ENCODE assay signal across 19 cellular contexts in genomic region chr15:94834494-94834893, GRCh38.
DNase-seq lines count a peak whose midpoint lies in the region; ATAC-seq and TF ChIP-seq lines count a peak whose summit lies in the region.
"Had no signal": no experiment of that assay in that cellular context is flagged by ENCODE, and none has a peak within 500 bp of the region (broad histone marks: within the 10 kb centered on the region; RNA-seq: fewer than 3 reads in every experiment).

No MANE protein-coding gene starts in this region.

- no peak overlapping the region for H2AFZ ChIP-seq in hepatocyte
- H2AFZ ChIP-seq in trophoblast cell (ENCODE audit: insufficient read depth, low read length, poor library complexity), result no peak overlapping the region

- peak overlapping the region; percentile 50 for H3K27ac ChIP-seq in hepatocyte
- peak overlapping the region; percentile 30 for H3K27ac ChIP-seq in mesodermal cell (ENCODE audit: low read depth, low read length, severe bottlenecking)
- peak overlapping the region; percentile 89 for H3K27ac ChIP-seq in trophoblast cell (ENCODE audit: low read depth, low read length)
- H3K27ac ChIP-seq in vagina, result no peak overlapping the region
- H3K27ac ChIP-seq: 22Rv1, BLaER1, C4-2B had no signal

- CTCF ChIA-PET in Caco-2 (lab: Charles Lee), result interaction anchor here (0.9 kb wide), 1 partner anchor 10 kb away, joined by 4 read pairs; no protein-coding TSS in a partner anchor
- CTCF ChIA-PET in activated CD8-positive, alpha-beta T cell treated with anti-CD3 and anti-CD28 coated beads, Interleukin-2, amount 10 ng/mL, durations not matched to agents 7 days and 5 days (lab: Charles Lee), result no interaction called here

- peaks cover 18% of the 10 kb centered on the region for H3K4me1 Mint-ChIP-seq in Caco-2 (ENCODE audit: low read depth, unreplicated experiment)
- no peaks in the 10 kb centered on the region for H3K4me1 Mint-ChIP-seq in activated CD8-positive, alpha-beta T cell treated with anti-CD3 and anti-CD28 coated beads, Interleukin-2, amount 10 ng/mL, durations not matched to agents 7 days and 5 days (ENCODE audit: low read depth)
- H3K4me1 Mint-ChIP-seq: B cell; CD4-positive, CD25-positive, alpha-beta regulatory T cell had no signal

- H3K79me2 ChIP-seq in hepatocyte (no peaks in the 10 kb centered on the region), trophoblast cell (ENCODE audit: control insufficient read depth, insufficient read depth, low read length, poor library complexity) (no peaks in the 10 kb centered on the region)

- no peak overlapping the region for H4K12ac ChIP-seq in trophoblast cell (ENCODE audit: low read depth, low read length)

- ATAC-seq in activated CD8-positive, alpha-beta T cell treated with anti-CD3 and anti-CD28 coated beads, Interleukin-2, amount 10 ng/mL, durations not matched to agents 7 days and 5 days, result no peak
- ATAC-seq: CD8-positive, alpha-beta T cell had no signal

- H3K4me2 ChIP-seq in hepatocyte (no peak overlapping the region), trophoblast cell (ENCODE audit: low read length) (no peak overlapping the region)
- H3K4me2 ChIP-seq: BLaER1 had no signal

- WGBS in hepatocyte (ENCODE audit: low lambda C conversion rate, missing lambda C conversion rate), result 32% methylated on average over 1 of the region's 1 CpG
- WGBS in mesodermal cell (ENCODE audit: insufficient coverage in 2 of 2), 2 experiments, result no CpG with 5 or more reads among the region's 1 CpG
- WGBS in trophoblast cell (ENCODE audit: extremely low coverage, insufficient coverage, insufficient read length), result no CpG with 5 or more reads among the region's 1 CpG

- H3K9me3 Mint-ChIP-seq in Caco-2 (ENCODE audit: unreplicated experiment), result peaks cover 19% of the 10 kb centered on the region
- H3K9me3 Mint-ChIP-seq in activated CD8-positive, alpha-beta T cell treated with anti-CD3 and anti-CD28 coated beads, Interleukin-2, amount 10 ng/mL, durations not matched to agents 7 days and 5 days (ENCODE audit: insufficient read depth), result no peaks in the 10 kb centered on the region
- H3K9me3 Mint-ChIP-seq: CD8-positive, alpha-beta T cell had no signal

- H2BK12ac ChIP-seq in trophoblast cell (ENCODE audit: low read length), result no peak overlapping the region

- H3K79me1 ChIP-seq in trophoblast cell (ENCODE audit: low read length), result peaks cover 21% of the 10 kb centered on the region

- H3K9me2 ChIP-seq in hepatocyte (replicated peaks; ENCODE audit: insufficient read depth), result no peaks in the 10 kb centered on the region

- no peaks in the 10 kb centered on the region for H4K20me1 ChIP-seq in hepatocyte (ENCODE audit: insufficient read depth, poor library complexity, severe bottlenecking)
- H4K20me1 ChIP-seq: BLaER1 had no signal

- no peaks in the 10 kb centered on the region for H3K36me3 ChIP-seq in Caco-2 (ENCODE audit: control insufficient read depth, insufficient read depth, low read length)
- no peaks in the 10 kb centered on the region for H3K36me3 ChIP-seq in hepatocyte (replicated peaks; ENCODE audit: insufficient read depth, low read depth)
- no peaks in the 10 kb centered on the region for H3K36me3 ChIP-seq in mesodermal cell (ENCODE audit: control insufficient read depth, insufficient read depth, low read length)
- no peaks in the 10 kb centered on the region for H3K36me3 ChIP-seq in trophoblast cell (ENCODE audit: control insufficient read depth in 1 of 2, insufficient read depth in 2 of 2, low read length in 2 of 2)
- no peaks in the 10 kb centered on the region for H3K36me3 ChIP-seq in vagina
- H3K36me3 ChIP-seq: HAP-1 had no signal

- H3K27ac Mint-ChIP-seq in Caco-2 (ENCODE audit: unreplicated experiment), result peak overlapping the region; percentile 82
- H3K27ac Mint-ChIP-seq in activated CD8-positive, alpha-beta T cell treated with anti-CD3 and anti-CD28 coated beads, Interleukin-2, amount 10 ng/mL, durations not matched to agents 7 days and 5 days, result no peak overlapping the region
- H3K27ac Mint-ChIP-seq: B cell; CD4-positive, CD25-positive, alpha-beta regulatory T cell; CD8-positive, alpha-beta T cell; HFFc6 had no signal

- peak overlapping the region; percentile 18 for H3K4me3 Mint-ChIP-seq in Caco-2 (ENCODE audit: unreplicated experiment)
- H3K4me3 Mint-ChIP-seq in activated CD8-positive, alpha-beta T cell treated with anti-CD3 and anti-CD28 coated beads, Interleukin-2, amount 10 ng/mL, durations not matched to agents 7 days and 5 days, result no peak overlapping the region
- H3K4me3 Mint-ChIP-seq: B cell; CD4-positive, CD25-positive, alpha-beta regulatory T cell; CD8-positive, alpha-beta T cell; HFFc6 had no signal

- no peak overlapping the region for H3K18ac ChIP-seq in trophoblast cell (ENCODE audit: low read length)

- intact Hi-C loops in Caco-2 (cut with micrococcal nuclease; ENCODE audit: unreplicated experiment), result loop anchor here (1.0 kb wide), 2 partner anchors 11 to 24 kb away; no protein-coding TSS in a partner anchor
- intact Hi-C loops in vagina (cut with DNase I), result no loop called here

- H3K27me3 ChIP-seq in Caco-2 (replicated peaks; ENCODE audit: control insufficient read depth, insufficient read depth, low read length) (no peaks in the 10 kb centered on the region), hepatocyte (no peaks in the 10 kb centered on the region), trophoblast cell (ENCODE audit: insufficient read depth, low read length) (no peaks in the 10 kb centered on the region), vagina (no peaks in the 10 kb centered on the region)
- H3K27me3 ChIP-seq: BLaER1 had no signal

- peak; percentile 40 to 65 for DNase-seq in Caco-2
- no peak for DNase-seq in hepatocyte (ENCODE audit: low spot score)
- DNase-seq in trophoblast cell, result peak; percentile 46 to 90
- no peak for DNase-seq in DMS 273 (lab: John Stamatoyannopoulos, UW; ENCODE audit: unreplicated experiment)
- DNase-seq in vagina (ENCODE audit: extremely low spot score in 2 of 2), result no peak
- no peak for DNase-seq in stimulated activated CD4-positive, alpha-beta T cell treated with anti-CD3 and anti-CD28 coated beads, Interleukin-2, amount 100 ng/mL, for 24 hours
- no peak for DNase-seq in activated CD8-positive, alpha-beta T cell treated with anti-CD3 and anti-CD28 coated beads, Interleukin-2, amount 10 ng/mL, durations not matched to agents 7 days and 5 days
- DNase-seq: CD4-positive, CD25-positive, alpha-beta regulatory T cell; CD8-positive, alpha-beta T cell; DMS53; DMS79 treated with DMSO at 0.1 percent for 48 hours; GOT3; HFFc6 had no signal

- H2BK5ac ChIP-seq in trophoblast cell (ENCODE audit: low read depth, low read length, poor library complexity), result no peak overlapping the region

- TF ChIP-seq CTCF in Caco-2 (IDR thresholded peaks at IDR 0.05; ENCODE audit: insufficient read depth in 1 of 2, low read depth in 1 of 2, low read length in 1 of 2, severe bottlenecking in 1 of 2, unreplicated experiment in 1 of 2), result no peak
- TF ChIP-seq CTCF in hepatocyte (IDR thresholded peaks at IDR 0.05; ENCODE audit: poor library complexity), result no peak
- TF ChIP-seq CTCF in vagina (IDR thresholded peaks at IDR 0.05), result no peak

- no TSS peak for BruUV-seq in Caco-2 (replicated peaks; lab: Mats Ljungman, UMichigan)

- H3K4me1 ChIP-seq in Caco-2, result peaks cover 35% of the 10 kb centered on the region
- H3K4me1 ChIP-seq in hepatocyte (ENCODE audit: insufficient read depth), result peaks cover 15% of the 10 kb centered on the region
- no peaks in the 10 kb centered on the region for H3K4me1 ChIP-seq in mesodermal cell (ENCODE audit: control insufficient read depth, insufficient read depth, low read length, poor library complexity, severe bottlenecking)
- H3K4me1 ChIP-seq in trophoblast cell (ENCODE audit: control insufficient read depth in 1 of 2, insufficient read depth in 2 of 2, low read length in 2 of 2), result peaks cover 5 to 6% of the 10 kb centered on the region in 2 experiments
- H3K4me1 ChIP-seq in vagina, result no peaks in the 10 kb centered on the region
- H3K4me1 ChIP-seq: BLaER1, HAP-1 had no signal

- no peak overlapping the region for H3K4ac ChIP-seq in trophoblast cell (ENCODE audit: low read depth, low read length)

- no peak for TF ChIP-seq POLR2A in vagina (IDR thresholded peaks at IDR 0.05)

- no peaks in the 10 kb centered on the region for H3K36me3 Mint-ChIP-seq in Caco-2 (ENCODE audit: insufficient read depth, unreplicated experiment)
- H3K36me3 Mint-ChIP-seq in activated CD8-positive, alpha-beta T cell treated with anti-CD3 and anti-CD28 coated beads, Interleukin-2, amount 10 ng/mL, durations not matched to agents 7 days and 5 days (ENCODE audit: low read depth), result no peaks in the 10 kb centered on the region
- H3K36me3 Mint-ChIP-seq: CD4-positive, CD25-positive, alpha-beta regulatory T cell; CD8-positive, alpha-beta T cell had no signal

- POLR2A ChIA-PET in Caco-2 (lab: Charles Lee), result interaction anchor here (0.6 kb wide), 2 partner anchors 10 to 258 kb away, joined by 3 to 4 read pairs; no protein-coding TSS in a partner anchor
- POLR2A ChIA-PET in activated CD8-positive, alpha-beta T cell treated with anti-CD3 and anti-CD28 coated beads, Interleukin-2, amount 10 ng/mL, durations not matched to agents 7 days and 5 days (lab: Charles Lee), result no interaction called here

- H2AK5ac ChIP-seq in trophoblast cell (ENCODE audit: low read length), result no peak overlapping the region

- no peak overlapping the region for H2BK120ac ChIP-seq in trophoblast cell (ENCODE audit: insufficient read depth, low read length, poor library complexity)

- no peak overlapping the region for H3K23ac ChIP-seq in trophoblast cell (ENCODE audit: low read length)

- H3K9me3 ChIP-seq in Caco-2, result peaks cover 18% of the 10 kb centered on the region
- H3K9me3 ChIP-seq in hepatocyte (ENCODE audit: low read depth), result no peaks in the 10 kb centered on the region
- peaks cover 9% of the 10 kb centered on the region for H3K9me3 ChIP-seq in mesodermal cell (ENCODE audit: control insufficient read depth, low read length)
- peaks cover 7% of the 10 kb centered on the region for H3K9me3 ChIP-seq in trophoblast cell (ENCODE audit: insufficient read depth, low read depth, low read length)
- no peaks in the 10 kb centered on the region for H3K9me3 ChIP-seq in vagina
- H3K9me3 ChIP-seq: HAP-1 had no signal

- H3K9ac ChIP-seq in trophoblast cell (ENCODE audit: low read length), result no peak overlapping the region
- H3K9ac ChIP-seq: BLaER1 had no signal

- H3K27me3 Mint-ChIP-seq in Caco-2 (ENCODE audit: insufficient read depth, unreplicated experiment), result no peaks in the 10 kb centered on the region
- H3K27me3 Mint-ChIP-seq in activated CD8-positive, alpha-beta T cell treated with anti-CD3 and anti-CD28 coated beads, Interleukin-2, amount 10 ng/mL, durations not matched to agents 7 days and 5 days (ENCODE audit: low read depth), result no peaks in the 10 kb centered on the region
- H3K27me3 Mint-ChIP-seq: B cell; CD4-positive, CD25-positive, alpha-beta regulatory T cell had no signal

- no peak overlapping the region for H4K91ac ChIP-seq in trophoblast cell (ENCODE audit: low read depth, low read length)

- no peak overlapping the region for H3K14ac ChIP-seq in trophoblast cell (ENCODE audit: low read length)

- H4K8ac ChIP-seq in trophoblast cell (ENCODE audit: low read depth, low read length), result no peak overlapping the region

- H3K4me3 ChIP-seq in Caco-2 (ENCODE audit: low read depth, low read length), result no peak overlapping the region
- no peak overlapping the region for H3K4me3 ChIP-seq in hepatocyte
- H3K4me3 ChIP-seq in mesodermal cell (ENCODE audit: extremely low read depth, insufficient read depth, low read length, poor library complexity, severe bottlenecking), result no peak overlapping the region
- no peak overlapping the region for H3K4me3 ChIP-seq in trophoblast cell (ENCODE audit: low read depth, low read length)
- no peak overlapping the region for H3K4me3 ChIP-seq in vagina
- H3K4me3 ChIP-seq: BLaER1, HAP-1 had no signal

Comparison
In these comparisons a context has a peak if more than half of its experiments do, and no peak if none do; other contexts are left out.
1. DNase-seq: peak in Caco-2 (2 of 2) and trophoblast cell (2 of 2); none in hepatocyte (single experiment), DMS 273 (single experiment), vagina (0 of 2), stimulated activated CD4-positive, alpha-beta T cell treated with anti-CD3 and anti-CD28 coated beads, Interleukin-2, amount 100 ng/mL, for 24 hours (0 of 2) and activated CD8-positive, alpha-beta T cell treated with anti-CD3 and anti-CD28 coated beads, Interleukin-2, amount 10 ng/mL, durations not matched to agents 7 days and 5 days (single experiment).